ENCODE assay signal across 9 cellular contexts in genomic region chr1:11285883-11286734, GRCh38. TPM values are rescaled to one million over a fixed set of nuclear protein-coding genes. Genes with fewer than 3 reads are reported as not detected.
DNase-seq lines count a peak whose midpoint lies in the region; ATAC-seq lines count a peak whose summit lies in the region.
"Had no signal": no experiment of that assay in that cellular context is flagged by ENCODE, and none has a peak within 500 bp of the region (broad histone marks: within the 10 kb centered on the region; RNA-seq: fewer than 3 reads in every experiment).

No MANE protein-coding gene starts in this region.

- H2BK5ac ChIP-seq in neuronal stem cell (ENCODE audit: low read length), result no peak overlapping the region

- peak overlapping the region; percentile 36 for H2BK12ac ChIP-seq in neuronal stem cell (ENCODE audit: low read length)

- H2AK5ac ChIP-seq in neuronal stem cell (ENCODE audit: low read depth, low read length), result peak overlapping the region; percentile 13

- no CpG with 5 or more reads among the region's 7 CpGs for WGBS in neuronal stem cell (ENCODE audit: extremely low coverage in 2 of 2, insufficient read length in 2 of 2, insufficient replicate concordance in 1 of 2), 2 donors

- peak overlapping the region in 1 of 2 donors; percentile 43 for H3K4me3 ChIP-seq in neuronal stem cell (ENCODE audit: low read length in 2 of 2)

- DNase-seq in NCI-H2171 treated with DMSO at 0.1 percent for 48 hours (lab: John Stamatoyannopoulos, UW) (peak; percentile 62), NCI-H2171 (lab: John Stamatoyannopoulos, UW) (no peak), NAMALWA (ENCODE audit: low spot score) (peak; percentile 40), caudate nucleus (lab: John Stamatoyannopoulos, UW) (peak in 12 of 61 donors; percentile 4 to 56 (median 18)), neuronal stem cell (ENCODE audit: low spot score) (no peak)

- no peak overlapping the region for H3K23ac ChIP-seq in neuronal stem cell (ENCODE audit: low read depth, low read length, poor library complexity)

- peak overlapping the region; percentile 16 for H3K18ac ChIP-seq in neuronal stem cell (ENCODE audit: low read length)

- H3K27ac ChIP-seq in caudate nucleus (ENCODE audit: low read depth, low read length) (peak overlapping the region; percentile 12), neuronal stem cell (replicated peaks; ENCODE audit: low read length) (peak overlapping the region; percentile 96)
- H3K27ac ChIP-seq: parathyroid adenoma had no signal

- H3K27me3 ChIP-seq in neuronal stem cell (ENCODE audit: control insufficient read depth in 3 of 3, insufficient read depth in 3 of 3, low read depth in 1 of 3, low read length in 3 of 3), result no peaks in the 10 kb centered on the region

- no peak overlapping the region for H2BK120ac ChIP-seq in neuronal stem cell (ENCODE audit: low read depth, low read length)

- no peak overlapping the region for H4K91ac ChIP-seq in neuronal stem cell (ENCODE audit: low read depth, low read length, poor library complexity)

- no peaks in the 10 kb centered on the region for H3K9me3 ChIP-seq in neuronal stem cell (replicated peaks in 1 of 2; ENCODE audit: control insufficient read depth in 2 of 2, insufficient read depth in 1 of 2, low read depth in 1 of 2, low read length in 2 of 2)

- ATAC-seq in HG03175 (IDR thresholded peaks at IDR 0.05; ENCODE audit: unreplicated experiment) (no peak), HG03571 (IDR thresholded peaks at IDR 0.05; ENCODE audit: unreplicated experiment) (no peak), GM18907 (IDR thresholded peaks at IDR 0.05; ENCODE audit: unreplicated experiment) (no peak)

- H3K9ac ChIP-seq in neuronal stem cell (ENCODE audit: low read depth, low read length, poor library complexity), result peak overlapping the region; percentile 60
- H3K9ac ChIP-seq: parathyroid adenoma had no signal

- no peak overlapping the region for H4K8ac ChIP-seq in neuronal stem cell (ENCODE audit: low read depth, low read length)

- no peak overlapping the region for H2AFZ ChIP-seq in neuronal stem cell (ENCODE audit: low read length)
- H2AFZ ChIP-seq: parathyroid adenoma had no signal

- H3K14ac ChIP-seq in neuronal stem cell (ENCODE audit: low read length), result no peak overlapping the region

- no peak overlapping the region for H3K4me2 ChIP-seq in neuronal stem cell (ENCODE audit: insufficient read depth, low read length, poor library complexity, severe bottlenecking)

- peaks cover 17 to 22% of the 10 kb centered on the region in 2 donors for H3K4me1 ChIP-seq in neuronal stem cell (ENCODE audit: control insufficient read depth in 2 of 2, insufficient read depth in 1 of 2, low read depth in 1 of 2, low read length in 2 of 2)
- H3K4me1 ChIP-seq: parathyroid adenoma had no signal

- no peak overlapping the region for H3K4ac ChIP-seq in neuronal stem cell (ENCODE audit: low read length)

- peaks cover 0 to 55% of the 10 kb centered on the region in 2 donors for H3K36me3 ChIP-seq in neuronal stem cell (replicated peaks in 1 of 2; ENCODE audit: control insufficient read depth in 2 of 2, insufficient read depth in 2 of 2, low read length in 2 of 2)

- H3K79me1 ChIP-seq in neuronal stem cell (ENCODE audit: low read depth, low read length), result peaks cover 2% of the 10 kb centered on the region

- peak overlapping the region; percentile 42 for H2BK15ac ChIP-seq in neuronal stem cell (ENCODE audit: low read length)

RNA-seq across cellular contexts. Expression of gene UBIAD1, which starts 13.1 kb away (rescaled TPM):
- 12.6 TPM for polyA plus RNA-seq in neuronal stem cell (2013, experiment 1 of 2)
- 12.6 TPM for polyA plus RNA-seq in neuronal stem cell (2013, experiment 2 of 2)

RNA-seq across cellular contexts. Expression of gene MTOR, which starts 23.8 kb away (rescaled TPM):
- 18.5 TPM for polyA plus RNA-seq in neuronal stem cell (2013, experiment 1 of 2)
- polyA plus RNA-seq in neuronal stem cell (2013, experiment 2 of 2), result 18.1 TPM

Comparison
In these comparisons a context has a peak if more than half of its experiments do, and no peak if none do; other contexts are left out.
1. DNase-seq: peak in NCI-H2171 treated with DMSO at 0.1 percent for 48 hours (single experiment) and NAMALWA (single experiment); none in NCI-H2171 (single experiment) and neuronal stem cell (single experiment).